In the genomic region with DNA sequence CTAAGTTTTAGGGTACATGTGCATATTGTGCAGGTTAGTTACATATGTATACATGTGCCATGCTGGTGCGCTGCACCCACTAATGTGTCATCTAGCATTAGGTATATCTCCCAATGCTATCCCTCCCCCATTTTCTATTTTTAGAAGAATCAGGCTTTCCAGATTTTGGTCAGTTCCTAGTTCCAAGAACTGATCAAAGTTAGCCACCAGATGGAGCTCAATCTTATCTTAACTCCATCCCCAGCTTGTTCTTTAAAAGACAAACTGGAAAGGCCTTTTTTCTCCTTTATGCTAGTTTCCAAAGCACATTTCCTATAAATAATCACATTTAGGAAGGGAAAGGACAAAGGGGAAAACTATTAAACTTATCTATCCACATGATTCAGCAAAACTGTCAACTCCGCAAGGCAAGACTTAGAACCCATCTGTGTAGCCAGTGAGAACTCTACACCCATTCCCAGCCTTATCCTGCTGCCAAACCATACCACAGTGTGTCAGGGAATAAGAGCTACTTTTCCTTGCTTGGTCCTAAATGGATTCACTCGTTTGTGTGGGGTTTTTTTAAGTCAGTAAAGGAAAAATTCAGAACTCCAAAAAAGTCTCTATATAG, we compare ENCODE assay signal across 8 cellular contexts. TPM values are rescaled to one million over a fixed set of nuclear protein-coding genes. Genes with fewer than 3 reads are reported as not detected.
A peak's percentile ranks its signal among the peaks of the same experiment; 100 is the strongest.
DNase-seq lines count a peak whose midpoint lies in the region; ATAC-seq and TF ChIP-seq lines count a peak whose summit lies in the region.

No MANE protein-coding gene starts in this region.

- H3K4me1 Mint-ChIP-seq in activated naive CD4-positive, alpha-beta T cell treated with anti-CD3 and anti-CD28 coated beads, Interleukin-2, amount 10 ng/mL, durations not matched to agents 7 days and 5 days: peaks cover 2% of the 10 kb centered on the region

- peak; percentile 61 for ATAC-seq in aorta (ENCODE audit: low FRiP score)
- no peak for ATAC-seq in GM19455 (IDR thresholded peaks at IDR 0.05; ENCODE audit: unreplicated experiment)
- ATAC-seq in HG03457 (IDR thresholded peaks at IDR 0.05; ENCODE audit: unreplicated experiment): no peak

- no peaks in the 10 kb centered on the region for H4K20me1 ChIP-seq in SK-N-SH (ENCODE audit: insufficient read depth)

- no peak overlapping the region for H3K4me3 Mint-ChIP-seq in activated naive CD4-positive, alpha-beta T cell treated with anti-CD3 and anti-CD28 coated beads, Interleukin-2, amount 10 ng/mL, durations not matched to agents 7 days and 5 days

- no peak overlapping the region for H3K4me3 ChIP-seq in A673 (ENCODE audit: low read depth, low read length, poor library complexity, severe bottlenecking)
- no peak overlapping the region for H3K4me3 ChIP-seq in GM12875 (ENCODE audit: low read depth, low read length)
- H3K4me3 ChIP-seq in SK-N-SH (ENCODE audit: low read depth in 2 of 2, low read length in 1 of 2): no peak overlapping the region
- H3K4me3 ChIP-seq in left ventricle myocardium inferior: no peak overlapping the region
- no peak overlapping the region for H3K4me3 ChIP-seq in aorta (ENCODE audit: low read length in 2 of 2)

- intact Hi-C loops in A673 (cut with micrococcal nuclease; ENCODE audit: unreplicated experiment) (loop anchor here (5.0 kb wide), 2 partner anchors 42 to 102 kb away; no protein-coding TSS in a partner anchor), left ventricle myocardium inferior (cut with micrococcal nuclease) (no loop called here), aorta (cut with DNase I) (loop anchor here (1.0 to 2.0 kb wide), 2 partner anchors 41 to 43 kb away; no protein-coding TSS in a partner anchor)

- TF ChIP-seq EP300 in SK-N-SH (IDR thresholded peaks at IDR 0.05; ENCODE audit: borderline replicate concordance in 1 of 2, low read depth in 1 of 2, low read length in 1 of 2): no peak

- CTCF ChIA-PET in A673 (lab: Charles Lee) (interaction anchor here (0.5 to 1.7 kb wide), 6 partner anchors 24 to 657 kb away, joined by 3 to 15 read pairs (median 4); no protein-coding TSS in a partner anchor), SK-N-SH (lab: Yijun Ruan, JAX) (interaction anchor here (0.6 to 4.3 kb wide), 17 partner anchors 10 to 367 kb away, joined by 3 to 48 read pairs (median 3); no protein-coding TSS in a partner anchor)
- CTCF ChIA-PET in activated naive CD4-positive, alpha-beta T cell treated with anti-CD3 and anti-CD28 coated beads, Interleukin-2, amount 10 ng/mL, durations not matched to agents 7 days and 5 days (lab: Charles Lee): interaction anchor here (0.9 to 2.0 kb wide), 10 partner anchors 8 to 326 kb away, joined by 3 to 11 read pairs (median 4); no protein-coding TSS in a partner anchor

- no peaks in the 10 kb centered on the region for H3K9me3 Mint-ChIP-seq in activated naive CD4-positive, alpha-beta T cell treated with anti-CD3 and anti-CD28 coated beads, Interleukin-2, amount 10 ng/mL, durations not matched to agents 7 days and 5 days

- H3K9me3 ChIP-seq in A673 (ENCODE audit: low read depth, low read length, poor library complexity, severe bottlenecking) (no peaks in the 10 kb centered on the region), SK-N-SH (no peaks in the 10 kb centered on the region), left ventricle myocardium inferior (replicated peaks) (no peaks in the 10 kb centered on the region), aorta (ENCODE audit: control insufficient read depth, low read length) (peaks cover under 1% of the 10 kb centered on the region)

- no peaks in the 10 kb centered on the region for H3K27me3 Mint-ChIP-seq in activated naive CD4-positive, alpha-beta T cell treated with anti-CD3 and anti-CD28 coated beads, Interleukin-2, amount 10 ng/mL, durations not matched to agents 7 days and 5 days

- H3K4me1 ChIP-seq in A673 (ENCODE audit: insufficient read depth, low read length, poor library complexity, severe bottlenecking): no peaks in the 10 kb centered on the region
- H3K4me1 ChIP-seq in SK-N-SH (ENCODE audit: control insufficient read depth in 1 of 2, insufficient read depth in 2 of 2, low read depth in 1 of 2, low read length in 1 of 2): no peaks in the 10 kb centered on the region
- no peaks in the 10 kb centered on the region for H3K4me1 ChIP-seq in left ventricle myocardium inferior
- peaks cover 0 to 2% of the 10 kb centered on the region in 2 donors for H3K4me1 ChIP-seq in aorta (ENCODE audit: control insufficient read depth in 1 of 2, insufficient read depth in 2 of 2, low read length in 2 of 2)

- TF ChIP-seq CTCF in A673 (conservative IDR thresholded peaks at IDR 0.05; ENCODE audit: low read depth, low read length) (peak; percentile 55), GM12875 (IDR thresholded peaks at IDR 0.05; ENCODE audit: borderline replicate concordance, insufficient read depth, low read depth, low read length) (0 out of 2 replicates have a peak, but pooled peaks have one; percentile 17), SK-N-SH (IDR thresholded peaks at IDR 0.05) (peak; percentile 72), left ventricle myocardium inferior (IDR thresholded peaks at IDR 0.05; ENCODE audit: borderline replicate concordance) (peak; percentile 48)

- no peaks in the 10 kb centered on the region for H3K9me2 ChIP-seq in SK-N-SH

- DNase-seq in A673 (ENCODE audit: low spot score): peak; percentile 67
- DNase-seq in SK-N-SH: peak; percentile 47
- DNase-seq in left ventricle myocardium inferior: no peak
- DNase-seq in aorta: no peak
- DNase-seq in activated naive CD4-positive, alpha-beta T cell treated with anti-CD3 and anti-CD28 coated beads, Interleukin-2, amount 10 ng/mL, durations not matched to agents 7 days and 5 days: no peak

- TF ChIP-seq RAD21 in SK-N-SH (IDR thresholded peaks at IDR 0.05; ENCODE audit: low read length): peak; percentile 54

- H3K36me3 ChIP-seq in A673 (ENCODE audit: insufficient read depth, low read length, poor library complexity, severe bottlenecking) (no peaks in the 10 kb centered on the region), SK-N-SH (replicated peaks in 1 of 2; ENCODE audit: control insufficient read depth in 1 of 2, insufficient read depth in 2 of 2, low read length in 1 of 2) (no peaks in the 10 kb centered on the region), left ventricle myocardium inferior (no peaks in the 10 kb centered on the region), aorta (ENCODE audit: control insufficient read depth in 1 of 2, insufficient read depth in 2 of 2, low read length in 1 of 2) (peaks cover 0 to 4% of the 10 kb centered on the region in 2 donors)

- H3K27ac ChIP-seq in A673 (ENCODE audit: low read depth, low read length, poor library complexity, severe bottlenecking) (no peak overlapping the region), SK-N-SH (ENCODE audit: low read depth in 2 of 2, low read length in 1 of 2) (no peak overlapping the region), left ventricle myocardium inferior (replicated peaks) (no peak overlapping the region), aorta (ENCODE audit: low read depth in 1 of 2, low read length in 2 of 2) (no peak overlapping the region)

- peaks cover 7% of the 10 kb centered on the region for H3F3A ChIP-seq in SK-N-SH (replicated peaks; ENCODE audit: insufficient read depth)

- H3K79me2 ChIP-seq in SK-N-SH (ENCODE audit: insufficient read depth): no peaks in the 10 kb centered on the region

- no peak overlapping the region for H3K4me2 ChIP-seq in SK-N-SH

- POLR2A ChIA-PET in A673 (lab: Charles Lee; ENCODE audit: low non-redundant PET) (interaction anchor here (0.6 to 0.7 kb wide), 2 partner anchors 637 to 669 kb away, joined by 3 read pairs; no protein-coding TSS in a partner anchor), SK-N-SH (lab: Yijun Ruan, JAX) (no interaction called here)

- H2AFZ ChIP-seq in SK-N-SH (ENCODE audit: low read depth): no peak overlapping the region; the same call in 1 of the 2 replicates

- no peak overlapping the region for H3K27ac Mint-ChIP-seq in activated naive CD4-positive, alpha-beta T cell treated with anti-CD3 and anti-CD28 coated beads, Interleukin-2, amount 10 ng/mL, durations not matched to agents 7 days and 5 days

- no TSS peak for BruUV-seq in A673 (replicated peaks; lab: Mats Ljungman, UMichigan)

- peaks cover 3% of the 10 kb centered on the region for H3K36me3 Mint-ChIP-seq in activated naive CD4-positive, alpha-beta T cell treated with anti-CD3 and anti-CD28 coated beads, Interleukin-2, amount 10 ng/mL, durations not matched to agents 7 days and 5 days

- H3K27me3 ChIP-seq in A673 (replicated peaks; ENCODE audit: insufficient read depth, low read depth, low read length, poor library complexity) (no peaks in the 10 kb centered on the region), SK-N-SH (ENCODE audit: insufficient read depth) (no peaks in the 10 kb centered on the region), left ventricle myocardium inferior (ENCODE audit: low read depth) (no peaks in the 10 kb centered on the region), aorta (ENCODE audit: control insufficient read depth in 1 of 2, insufficient read depth in 2 of 2, low read length in 1 of 2) (no peaks in the 10 kb centered on the region)

- no peak overlapping the region for H3K9ac ChIP-seq in SK-N-SH

- 52% methylated on average over 3 of the region's 3 CpGs for WGBS in SK-N-SH (ENCODE audit: low lambda C conversion rate)
- 20 to 22% methylated on average over 3 of the region's 3 CpGs for WGBS in aorta, 2 donors

TF ChIP-seq in SK-N-SH, 30 proteins besides CTCF, POLR2A, EP300 and RAD21:
- no peak for TF ChIP-seq RCOR1 (IDR thresholded peaks at IDR 0.05; ENCODE audit: low read length)
- TF ChIP-seq SMC3 (IDR thresholded peaks at IDR 0.05; ENCODE audit: low read depth, low read length): peak; percentile 57
- no peak for TF ChIP-seq FOXJ3 (CRISPR knock-in tag; IDR thresholded peaks at IDR 0.05)
- TF ChIP-seq CHD2 (IDR thresholded peaks at IDR 0.05; ENCODE audit: low read length, partially characterized antibody): no peak

RNA-seq across cellular contexts. Expression of a gene that starts 22.8 kb away (rescaled TPM):
- total RNA-seq in A673 (2021) (11.1 TPM in 2 replicates), left ventricle myocardium inferior (1.1 TPM), aorta (1 to 10 TPM; 1.8 to 2.8 TPM)
- polyA plus RNA-seq in SK-N-SH (2012; rRNA removed) (6.0 and 6.6 TPM in 2 replicates), aorta (1 to 10 TPM; 3.6 to 4.0 TPM)
- polyA plus RNA-seq in SK-N-SH (2012; cell fraction: cytosol; rRNA removed): 5.0 TPM in 2 replicates
- 9.7 and 10.2 TPM in 2 replicates for polyA plus RNA-seq in SK-N-SH (2012; cell fraction: nucleus; rRNA removed)

Comparison
In these comparisons a context has a peak if more than half of its experiments do, and no peak if none do; other contexts are left out.
1. DNase-seq: peak in A673 (single experiment) and SK-N-SH (single experiment); none in left ventricle myocardium inferior (single experiment), aorta (0 of 2) and activated naive CD4-positive, alpha-beta T cell treated with anti-CD3 and anti-CD28 coated beads, Interleukin-2, amount 10 ng/mL, durations not matched to agents 7 days and 5 days (single experiment).
2. CTCF ChIP-seq: peak in every context shown above with its lines; median percentile 72 in SK-N-SH; 55 in A673; 48 in left ventricle myocardium inferior; 17 in GM12875.